Comparison of ENCODE assay signal across 9 cellular contexts in the genomic region with DNA sequence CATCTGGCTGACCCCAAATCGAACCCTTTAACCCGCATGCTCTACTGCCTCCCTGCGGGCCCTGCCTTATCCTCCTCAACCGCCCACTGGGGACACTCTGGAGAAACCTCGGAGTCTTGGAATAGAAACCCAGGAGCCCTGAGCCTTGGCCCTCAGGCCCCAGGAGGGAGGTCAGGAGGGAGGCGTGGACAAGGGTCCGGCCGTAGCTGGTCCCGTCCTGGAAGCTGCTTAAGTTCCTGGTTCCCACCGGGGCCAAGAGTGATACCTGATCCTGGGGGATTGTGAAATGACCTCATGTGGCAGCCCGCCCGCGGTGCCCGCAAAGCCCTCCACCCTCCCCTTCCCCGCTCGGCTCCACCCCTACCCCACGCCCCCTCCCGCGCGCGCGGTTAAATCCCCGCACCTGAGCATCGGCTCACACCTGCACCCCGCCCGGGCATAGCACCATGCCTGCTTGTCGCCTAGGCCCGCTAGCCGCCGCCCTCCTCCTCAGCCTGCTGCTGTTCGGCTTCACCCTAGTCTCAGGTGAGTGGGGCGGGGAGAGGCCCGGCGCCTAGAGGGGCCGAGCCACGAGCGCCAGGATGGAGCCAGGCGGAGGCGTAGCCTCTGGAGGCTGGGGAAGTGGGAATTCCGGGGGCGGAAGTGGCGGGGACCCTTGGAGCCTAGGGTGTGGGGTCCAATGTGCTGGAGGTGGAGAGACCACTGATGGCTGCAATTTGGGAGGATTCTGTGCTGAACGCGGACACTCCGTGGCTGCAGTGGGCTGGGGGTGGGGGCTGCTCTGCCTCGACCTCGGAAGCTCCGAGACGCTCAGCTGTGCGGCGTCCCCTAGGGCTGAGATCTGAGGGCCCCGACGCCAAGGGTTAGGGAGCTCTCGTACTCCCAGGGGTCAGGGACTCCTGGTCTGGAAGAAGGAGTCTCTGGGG. TPM values are rescaled to one million over a fixed set of nuclear protein-coding genes. Genes with fewer than 3 reads are reported as not detected.
DNase-seq lines count a peak whose midpoint lies in the region; ATAC-seq, FAIRE-seq and TF ChIP-seq lines count a peak whose summit lies in the region.
"Had no signal": no experiment of that assay in that cellular context is flagged by ENCODE, and none has a peak within 500 bp of the region (broad histone marks: within the 10 kb centered on the region; RNA-seq: fewer than 3 reads in every experiment).

A gene with protein sequence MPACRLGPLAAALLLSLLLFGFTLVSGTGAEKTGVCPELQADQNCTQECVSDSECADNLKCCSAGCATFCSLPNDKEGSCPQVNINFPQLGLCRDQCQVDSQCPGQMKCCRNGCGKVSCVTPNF (plus strand): TSS at position 418 of the 926 bp plus-strand sequence. CDS start 29 bp downstream, at position 447.

- H3K79me1 ChIP-seq in mesendoderm (ENCODE audit: low read length) = peaks cover 3% of the 10 kb centered on the region

- no peaks in the 10 kb centered on the region for H3K9me3 ChIP-seq in upper lobe of left lung

- peak within 1 kb of the TSS; percentile 9 for H2BK5ac ChIP-seq in mesendoderm (ENCODE audit: low read length)

- peak in 1 of 4 donors; percentile 29 for TF ChIP-seq EP300 in upper lobe of left lung (IDR thresholded peaks at IDR 0.05)

- H3K4me3 ChIP-seq in GM08714 (ENCODE audit: low read length) = peak within 1 kb of the TSS; percentile 19; the same call in 1 of the 2 replicates
- H3K4me3 ChIP-seq in choroid plexus epithelial cell (ENCODE audit: low read depth, low read length) = peak within 1 kb of the TSS; percentile 26
- H3K4me3 ChIP-seq in mesendoderm (ENCODE audit: low read length) = peak within 1 kb of the TSS; percentile 69
- H3K4me3 ChIP-seq in upper lobe of left lung = peak within 1 kb of the TSS; percentile 42 to 61 (median 53)

- H3K36me3 ChIP-seq in mesendoderm (ENCODE audit: control insufficient read depth, insufficient read depth, low read length) (no peaks in the 10 kb centered on the region), upper lobe of left lung (no peaks in the 10 kb centered on the region)

- no peak within 1 kb of the TSS for H2BK15ac ChIP-seq in mesendoderm (replicated peaks; ENCODE audit: low read depth)

- H3K27me3 ChIP-seq in mesendoderm (ENCODE audit: insufficient read depth, low read length, poor library complexity) = no peaks in the 10 kb centered on the region
- peaks cover 0 to 12% (median 5%) of the 10 kb centered on the region in 4 donors for H3K27me3 ChIP-seq in upper lobe of left lung

- H3K18ac ChIP-seq in mesendoderm (ENCODE audit: low read length) = peak within 1 kb of the TSS; percentile 71

- peaks cover 5% of the 10 kb centered on the region for H3K4me1 ChIP-seq in mesendoderm (ENCODE audit: control insufficient read depth, low read depth, low read length)
- peaks cover 20 to 35% (median 22%) of the 10 kb centered on the region in 4 donors for H3K4me1 ChIP-seq in upper lobe of left lung

- no peak within 1 kb of the TSS for H4K5ac ChIP-seq in mesendoderm (ENCODE audit: low read length)

- H3K27ac ChIP-seq in mesendoderm (ENCODE audit: low read depth, low read length) (peak within 1 kb of the TSS; percentile 0), upper lobe of left lung (peak within 1 kb of the TSS; percentile 79 to 88 (median 84))

- FAIRE-seq in RCC 7860 (lab: Jason Lieb, UNC) = no peak

- H3K23ac ChIP-seq in mesendoderm (ENCODE audit: low read length) = peak within 1 kb of the TSS; percentile 100

- H3K79me2 ChIP-seq in mesendoderm (ENCODE audit: control insufficient read depth, insufficient read depth, low read length) = no peaks in the 10 kb centered on the region

- peak; percentile 61 to 83 for ATAC-seq in upper lobe of left lung (ENCODE audit: low FRiP score in 2 of 2)

- peak within 1 kb of the TSS; percentile 89 for H3K56ac ChIP-seq in mesendoderm (ENCODE audit: low read length)

- H3K9ac ChIP-seq in mesendoderm (ENCODE audit: low read length) = peak within 1 kb of the TSS; percentile 82

- WGBS in mesendoderm (ENCODE audit: extremely low coverage, insufficient coverage, low lambda C conversion rate) = no CpG with 5 or more reads among the region's 54 CpGs
- 12 to 16% methylated on average over 11 to 31 of the region's 54 CpGs for WGBS in upper lobe of left lung, 2 donors

- peak within 1 kb of the TSS; percentile 94 for H3K4me2 ChIP-seq in mesendoderm (ENCODE audit: low read length)

- no peak within 1 kb of the TSS for H2BK120ac ChIP-seq in mesendoderm (ENCODE audit: low read depth, low read length)

- H3K4ac ChIP-seq in mesendoderm (ENCODE audit: low read depth, low read length) = peak within 1 kb of the TSS; percentile 17

- H2AK5ac ChIP-seq in mesendoderm (ENCODE audit: low read length) = no peak within 1 kb of the TSS

- TF ChIP-seq CTCF in choroid plexus epithelial cell (conservative IDR thresholded peaks at IDR 0.05; ENCODE audit: low read depth, low read length) (no peak), upper lobe of left lung (IDR thresholded peaks at IDR 0.05) (no peak)

- DNase-seq in NCI-H146 (lab: John Stamatoyannopoulos, UW) (peak; percentile 75), choroid plexus epithelial cell (ENCODE audit: low read depth) (no peak), mesendoderm (peak; percentile 67), upper lobe of left lung (peak; percentile 86 to 90), SKM-1 (lab: John Stamatoyannopoulos, UW; ENCODE audit: unreplicated experiment) (no peak), activated gamma-delta T cell treated with Interleukin-2 at 50 U/mL for 16 hours (no peak), RCC 7860 (ENCODE audit: low spot score) (no peak)

- peak in 1 of 4 donors; percentile 30 for TF ChIP-seq POLR2A in upper lobe of left lung (IDR thresholded peaks at IDR 0.05)

- no peak within 1 kb of the TSS for H4K8ac ChIP-seq in mesendoderm (ENCODE audit: low read depth, low read length)

RNA-seq across cellular contexts. Expression of the gene that starts here (rescaled TPM):
- polyA plus RNA-seq in mesendoderm (2013, experiment 1 of 2) = 146 TPM
- polyA plus RNA-seq in mesendoderm (2013, experiment 2 of 2) = 142 TPM
- total RNA-seq in upper lobe of left lung = 100 to 1,000 TPM in 5 of 6 donors, 10 to 100 TPM in 1; 91.7 to 163 (median 135) TPM
- total RNA-seq: M059J had no signal

Comparison
In these comparisons a context has a peak if more than half of its experiments do, and no peak if none do; other contexts are left out.
1. H3K4me3 ChIP-seq: peak in every context shown above with its lines; median percentile 69 in mesendoderm; 53 in upper lobe of left lung; 26 in choroid plexus epithelial cell; 19 in GM08714.
2. DNase-seq: peak in NCI-H146 (single experiment), mesendoderm (single experiment) and upper lobe of left lung (2 of 2); none in choroid plexus epithelial cell (single experiment), SKM-1 (single experiment), activated gamma-delta T cell treated with Interleukin-2 at 50 U/mL for 16 hours (single experiment) and RCC 7860 (single experiment).